ENCODE assay signal across 17 cellular contexts in genomic region chr3:119697394-119697793, GRCh38.
DNase-seq lines count a peak whose midpoint lies in the region; ATAC-seq and TF ChIP-seq lines count a peak whose summit lies in the region.
"Had no signal": no experiment of that assay in that cellular context is flagged by ENCODE, and none has a peak within 500 bp of the region (broad histone marks: within the 10 kb centered on the region; RNA-seq: fewer than 3 reads in every experiment).

No MANE protein-coding gene starts in this region.

- TF ChIP-seq CTCF in GM20000 (IDR thresholded peaks at IDR 0.05; ENCODE audit: extremely low read depth, missing control alignments): no peak

- ATAC-seq in GM18502 (IDR thresholded peaks at IDR 0.05; ENCODE audit: poor library complexity, unreplicated experiment): peak; percentile 71
- ATAC-seq in GM19372 (IDR thresholded peaks at IDR 0.05; ENCODE audit: low read depth, unreplicated experiment): peak; percentile 32
- ATAC-seq in HG02759 (IDR thresholded peaks at IDR 0.05; ENCODE audit: unreplicated experiment): peak; percentile 61
- ATAC-seq in HG03565 (IDR thresholded peaks at IDR 0.05; ENCODE audit: unreplicated experiment): peak; percentile 45
- no peak for ATAC-seq in HG02970 (IDR thresholded peaks at IDR 0.05; ENCODE audit: low FRiP score, unreplicated experiment)
- ATAC-seq: lower lobe of right lung had no signal

- DNase-seq in AG08396 (ENCODE audit: low spot score) (no peak), NCI-H82 treated with DMSO at 0.1 percent for 48 hours (lab: John Stamatoyannopoulos, UW; ENCODE audit: unreplicated experiment) (no peak), GM20000 (ENCODE audit: low spot score) (no peak)
- DNase-seq: activated CD4-positive, CD25-positive, alpha-beta regulatory T cell; AML-193; DMS53; foreskin melanocyte; lower lobe of right lung; NCI-H1105; NCI-H2227 treated with DMSO at 0.1 percent for 48 hours; OCI-M1; stimulated activated CD4-positive, alpha-beta T cell treated with anti-CD3 and anti-CD28 coated beads, Interleukin-2, amount 100 ng/mL, for 48 hours had no signal
